9 cellular contexts compared by ENCODE assay signal in the genomic region with DNA sequence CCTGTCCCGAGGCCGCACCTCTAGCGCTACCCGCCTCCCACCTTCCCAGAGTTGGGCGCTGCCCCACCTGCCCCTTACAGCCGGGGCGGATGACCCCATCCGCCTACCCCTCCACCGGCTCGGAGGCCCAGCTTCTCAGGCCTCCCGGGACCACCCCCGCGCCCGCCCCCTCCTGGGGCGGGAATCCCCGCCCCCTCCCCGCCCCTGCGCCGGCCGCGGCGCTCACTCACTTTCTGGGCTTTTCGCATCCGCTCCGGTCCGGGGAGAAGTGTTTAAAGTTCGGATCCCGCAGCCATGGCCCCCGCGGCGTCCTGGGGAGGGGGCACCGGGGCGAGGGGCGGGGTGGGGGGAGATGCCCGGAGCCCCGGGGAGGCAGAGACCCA. TPM values are rescaled to one million over a fixed set of nuclear protein-coding genes. Genes with fewer than 3 reads are reported as not detected.
DNase-seq lines count a peak whose midpoint lies in the region; ATAC-seq and TF ChIP-seq lines count a peak whose summit lies in the region.
"Had no signal": no experiment of that assay in that cellular context is flagged by ENCODE, and none has a peak within 500 bp of the region (broad histone marks: within the 10 kb centered on the region; RNA-seq: fewer than 3 reads in every experiment).

No MANE protein-coding gene starts in this region.

- ATAC-seq in activated T-helper 17 cell treated with anti-CD3 and anti-CD28 coated beads, Interleukin-2, amount 50 U/mL, for 72 hours (replicated peaks), result peak; percentile 31
- ATAC-seq in stimulated activated naive CD8-positive, alpha-beta T cell treated with anti-CD3 and anti-CD28 coated beads, Interleukin-15, amount 100 ng/mL, for 72 hours, result peak; percentile 19
- ATAC-seq in HG03108 (IDR thresholded peaks at IDR 0.05; ENCODE audit: unreplicated experiment), result no peak

- intact Hi-C loops in Calu3 (cut with micrococcal nuclease; ENCODE audit: unreplicated experiment), result no loop called here

- CTCF ChIA-PET in activated CD4-positive, alpha-beta T cell treated with anti-CD3 and anti-CD28 coated beads, Interleukin-2, amount 10 ng/mL, durations not matched to agents 7 days and 5 days (lab: Charles Lee), result interaction anchor here (1.0 kb wide), 1 partner anchor 29 kb away, joined by 3 read pairs; no protein-coding TSS in a partner anchor
- CTCF ChIA-PET in Calu3 (lab: Charles Lee), result interaction anchor here (0.9 to 1.0 kb wide), 2 partner anchors 16 to 55 kb away, joined by 3 to 4 read pairs; no protein-coding TSS in a partner anchor

- BruUV-seq in Calu3 (replicated peaks; lab: Mats Ljungman, UMichigan), result no TSS peak

- H3K4me1 Mint-ChIP-seq in activated CD4-positive, alpha-beta T cell treated with anti-CD3 and anti-CD28 coated beads, Interleukin-2, amount 10 ng/mL, durations not matched to agents 7 days and 5 days, result peaks cover 27% of the 10 kb centered on the region
- H3K4me1 Mint-ChIP-seq in activated T-helper 17 cell treated with anti-CD3 and anti-CD28 coated beads, Interleukin-2, amount 50 U/mL, for 72 hours, result peaks cover 14% of the 10 kb centered on the region
- peaks cover 41% of the 10 kb centered on the region for H3K4me1 Mint-ChIP-seq in stimulated activated naive CD8-positive, alpha-beta T cell treated with anti-CD3 and anti-CD28 coated beads, Interleukin-15, amount 100 ng/mL, for 72 hours
- H3K4me1 Mint-ChIP-seq in Calu3 (ENCODE audit: low read depth, unreplicated experiment), result peaks cover 21% of the 10 kb centered on the region

- TF ChIP-seq CTCF in Calu3 (IDR thresholded peaks at IDR 0.05; ENCODE audit: unreplicated experiment), result no peak

- DNase-seq in activated CD4-positive, alpha-beta T cell treated with anti-CD3 and anti-CD28 coated beads, Interleukin-2, amount 10 ng/mL, durations not matched to agents 7 days and 5 days, result peak; percentile 30
- DNase-seq in activated CD4-positive, alpha-beta T cell treated with anti-CD3 and anti-CD28 coated beads for 1 hour, result no peak
- no peak for DNase-seq in stimulated activated naive CD8-positive, alpha-beta T cell treated with anti-CD3 and anti-CD28 coated beads, Interleukin-15, amount 100 ng/mL, for 72 hours
- DNase-seq in Calu3, result no peak
- no peak for DNase-seq in NCI-H1048 (lab: John Stamatoyannopoulos, UW)

- H3K4me3 Mint-ChIP-seq in activated CD4-positive, alpha-beta T cell treated with anti-CD3 and anti-CD28 coated beads, Interleukin-2, amount 10 ng/mL, durations not matched to agents 7 days and 5 days, result peak overlapping the region; percentile 68
- no peak overlapping the region for H3K4me3 Mint-ChIP-seq in activated T-helper 17 cell treated with anti-CD3 and anti-CD28 coated beads, Interleukin-2, amount 50 U/mL, for 72 hours
- peak overlapping the region; percentile 85 to 90 for H3K4me3 Mint-ChIP-seq in stimulated activated naive CD8-positive, alpha-beta T cell treated with anti-CD3 and anti-CD28 coated beads, Interleukin-15, amount 100 ng/mL, for 72 hours
- no peak overlapping the region for H3K4me3 Mint-ChIP-seq in Calu3 (ENCODE audit: low read depth, unreplicated experiment)

- peaks cover 24% of the 10 kb centered on the region for H3K27me3 Mint-ChIP-seq in activated CD4-positive, alpha-beta T cell treated with anti-CD3 and anti-CD28 coated beads, Interleukin-2, amount 10 ng/mL, durations not matched to agents 7 days and 5 days
- H3K27me3 Mint-ChIP-seq in activated T-helper 17 cell treated with anti-CD3 and anti-CD28 coated beads, Interleukin-2, amount 50 U/mL, for 72 hours, result peaks cover 7% of the 10 kb centered on the region
- peaks cover 7% of the 10 kb centered on the region for H3K27me3 Mint-ChIP-seq in stimulated activated naive CD8-positive, alpha-beta T cell treated with anti-CD3 and anti-CD28 coated beads, Interleukin-15, amount 100 ng/mL, for 72 hours
- H3K27me3 Mint-ChIP-seq in Calu3 (ENCODE audit: unreplicated experiment), result no peaks in the 10 kb centered on the region

- peaks cover 3% of the 10 kb centered on the region for H3K36me3 Mint-ChIP-seq in activated CD4-positive, alpha-beta T cell treated with anti-CD3 and anti-CD28 coated beads, Interleukin-2, amount 10 ng/mL, durations not matched to agents 7 days and 5 days (ENCODE audit: low read depth)
- H3K36me3 Mint-ChIP-seq in activated T-helper 17 cell treated with anti-CD3 and anti-CD28 coated beads, Interleukin-2, amount 50 U/mL, for 72 hours (ENCODE audit: low read depth), result no peaks in the 10 kb centered on the region
- H3K36me3 Mint-ChIP-seq in Calu3 (ENCODE audit: insufficient read depth, unreplicated experiment), result peaks cover 11% of the 10 kb centered on the region

- peak overlapping the region; percentile 34 for H3K4me3 ChIP-seq in iPS-11a (ENCODE audit: low read depth, low read length)

- no peak overlapping the region for H3K27ac Mint-ChIP-seq in activated CD4-positive, alpha-beta T cell treated with anti-CD3 and anti-CD28 coated beads, Interleukin-2, amount 10 ng/mL, durations not matched to agents 7 days and 5 days
- peak overlapping the region; percentile 39 for H3K27ac Mint-ChIP-seq in activated T-helper 17 cell treated with anti-CD3 and anti-CD28 coated beads, Interleukin-2, amount 50 U/mL, for 72 hours
- H3K27ac Mint-ChIP-seq in stimulated activated naive CD8-positive, alpha-beta T cell treated with anti-CD3 and anti-CD28 coated beads, Interleukin-15, amount 100 ng/mL, for 72 hours, result no peak overlapping the region
- H3K27ac Mint-ChIP-seq in Calu3 (ENCODE audit: unreplicated experiment), result no peak overlapping the region

- no peaks in the 10 kb centered on the region for H3K9me3 Mint-ChIP-seq in activated CD4-positive, alpha-beta T cell treated with anti-CD3 and anti-CD28 coated beads, Interleukin-2, amount 10 ng/mL, durations not matched to agents 7 days and 5 days
- H3K9me3 Mint-ChIP-seq in activated T-helper 17 cell treated with anti-CD3 and anti-CD28 coated beads, Interleukin-2, amount 50 U/mL, for 72 hours, result no peaks in the 10 kb centered on the region
- no peaks in the 10 kb centered on the region for H3K9me3 Mint-ChIP-seq in stimulated activated naive CD8-positive, alpha-beta T cell treated with anti-CD3 and anti-CD28 coated beads, Interleukin-15, amount 100 ng/mL, for 72 hours
- no peaks in the 10 kb centered on the region for H3K9me3 Mint-ChIP-seq in Calu3 (ENCODE audit: low read depth, unreplicated experiment)

- POLR2A ChIA-PET in activated CD4-positive, alpha-beta T cell treated with anti-CD3 and anti-CD28 coated beads, Interleukin-2, amount 10 ng/mL, durations not matched to agents 7 days and 5 days (lab: Charles Lee), result interaction anchor here (1.0 kb wide), 1 partner anchor 16 kb away, joined by 4 read pairs; no protein-coding TSS in a partner anchor

RNA-seq across cellular contexts. Expression of gene ERFL, which starts 0.4 kb away (rescaled TPM):
- total RNA-seq in activated CD4-positive, alpha-beta T cell treated with anti-CD3 and anti-CD28 coated beads, Interleukin-2, amount 10 ng/mL, durations not matched to agents 7 days and 5 days, result 1 to 10 TPM; 1.5 to 1.6 TPM
- total RNA-seq in activated T-helper 17 cell treated with anti-CD3 and anti-CD28 coated beads, Interleukin-2, amount 50 U/mL, for 72 hours, result 1 to 10 TPM in 1 of 2 donors, under 1 TPM in 1; 0.89 to 2.1 TPM
- total RNA-seq in Calu3 (2022), result 0.21 and 0.29 TPM in 2 replicates
- total RNA-seq: liver had no signal

RNA-seq across cellular contexts. Expression of gene RABAC1, which starts 31.3 kb away (rescaled TPM):
- total RNA-seq in activated CD4-positive, alpha-beta T cell treated with anti-CD3 and anti-CD28 coated beads, Interleukin-2, amount 10 ng/mL, durations not matched to agents 7 days and 5 days, result 10 to 100 TPM; 67.4 to 74.0 TPM
- total RNA-seq in activated T-helper 17 cell treated with anti-CD3 and anti-CD28 coated beads, Interleukin-2, amount 50 U/mL, for 72 hours, result 10 to 100 TPM; 37.6 to 54.7 TPM
- total RNA-seq in Calu3 (2022), result 116 and 126 TPM in 2 replicates

RNA-seq across cellular contexts. Expression of gene ARHGEF1, which starts 44.8 kb away (rescaled TPM):
- total RNA-seq in activated CD4-positive, alpha-beta T cell treated with anti-CD3 and anti-CD28 coated beads, Interleukin-2, amount 10 ng/mL, durations not matched to agents 7 days and 5 days, result 100 to 1,000 TPM; 663 to 761 TPM
- 100 to 1,000 TPM; 255 to 337 TPM for total RNA-seq in activated T-helper 17 cell treated with anti-CD3 and anti-CD28 coated beads, Interleukin-2, amount 50 U/mL, for 72 hours
- 122 and 163 TPM in 2 replicates for total RNA-seq in Calu3 (2022)

RNA-seq across cellular contexts. Expression of gene CD79A, which starts 50.7 kb away (rescaled TPM):
- 1 to 10 TPM; 2.9 to 4.7 TPM for total RNA-seq in activated CD4-positive, alpha-beta T cell treated with anti-CD3 and anti-CD28 coated beads, Interleukin-2, amount 10 ng/mL, durations not matched to agents 7 days and 5 days
- total RNA-seq in activated T-helper 17 cell treated with anti-CD3 and anti-CD28 coated beads, Interleukin-2, amount 50 U/mL, for 72 hours, result under 1 TPM; 0.22 to 0.98 TPM
- total RNA-seq in Calu3 (2022), result 0.45 and 0.59 TPM in 2 replicates

Comparison
In these comparisons a context has a peak if more than half of its experiments do, and no peak if none do; other contexts are left out.
1. H3K4me3 Mint-ChIP-seq: peak in activated CD4-positive, alpha-beta T cell treated with anti-CD3 and anti-CD28 coated beads, Interleukin-2, amount 10 ng/mL, durations not matched to agents 7 days and 5 days (single experiment) and stimulated activated naive CD8-positive, alpha-beta T cell treated with anti-CD3 and anti-CD28 coated beads, Interleukin-15, amount 100 ng/mL, for 72 hours (2 of 2); none in activated T-helper 17 cell treated with anti-CD3 and anti-CD28 coated beads, Interleukin-2, amount 50 U/mL, for 72 hours (single experiment) and Calu3 (single experiment).